In the genomic region with DNA sequence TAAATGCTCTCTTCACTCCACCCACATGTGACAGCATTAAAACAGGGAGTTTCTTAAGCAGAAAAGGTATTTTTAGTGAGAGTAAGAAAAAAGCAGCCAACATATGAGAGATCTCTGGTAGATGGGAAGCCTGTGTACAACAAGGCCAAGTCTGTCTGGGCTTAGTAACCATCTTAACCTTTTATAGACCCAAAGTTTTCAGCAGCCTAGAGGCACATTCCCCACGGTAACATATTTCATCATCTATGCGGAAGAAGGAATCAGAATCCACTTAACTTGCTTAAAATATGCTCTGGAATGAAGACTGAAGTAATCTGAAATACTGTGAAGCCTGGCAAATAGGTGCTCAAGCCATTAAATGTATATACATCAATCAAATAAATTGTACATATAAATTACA, we compare ENCODE assay signal across 26 cellular contexts.
"Had no signal": no experiment of that assay in that cellular context is flagged by ENCODE, and none has a peak within 500 bp of the region (broad histone marks: within the 10 kb centered on the region; RNA-seq: fewer than 3 reads in every experiment).

No MANE protein-coding gene starts in this region.

- H3K36me3 Mint-ChIP-seq: activated naive CD4-positive, alpha-beta T cell treated with anti-CD3 and anti-CD28 coated beads, Interleukin-2, amount 10 ng/mL, durations not matched to agents 7 days and 5 days; activated naive CD8-positive, alpha-beta T cell treated with anti-CD3 and anti-CD28 coated beads for 36 hours had no signal

- H3K9me3 Mint-ChIP-seq: activated CD4-positive, alpha-beta memory T cell treated with anti-CD3 and anti-CD28 coated beads, Interleukin-2, amount 10 ng/mL, durations not matched to agents 7 days and 5 days; activated naive CD4-positive, alpha-beta T cell treated with anti-CD3 and anti-CD28 coated beads, Interleukin-2, amount 10 ng/mL, durations not matched to agents 7 days and 5 days; activated naive CD8-positive, alpha-beta T cell treated with anti-CD3 and anti-CD28 coated beads for 36 hours; activated T-cell treated with anti-CD3 and anti-CD28 coated beads, Interleukin-2, amount 50 U/mL, for 72 hours; activated T-helper 2 cell treated with anti-CD3 and anti-CD28 coated beads, Interferon-gamma antibody, Interleukin-2, Interleukin-4, amounts not matched to agents 10 μg/mL and 5 μg/mL and 100 μg/mL, durations not matched to agents 14 hours and 24 hours and 36 hours had no signal

- H3K27me3 Mint-ChIP-seq: activated naive CD4-positive, alpha-beta T cell treated with anti-CD3 and anti-CD28 coated beads, Interleukin-2, amount 10 ng/mL, durations not matched to agents 7 days and 5 days had no signal

- H3K36me3 ChIP-seq: breast epithelium, Peyer's patch, SJCRH30 had no signal

- H3K27me3 ChIP-seq: breast epithelium, Peyer's patch had no signal

- H3K27ac ChIP-seq: breast epithelium, Peyer's patch, RWPE1, SJCRH30, VCaP had no signal

- H3K27ac Mint-ChIP-seq: activated CD4-positive, alpha-beta memory T cell treated with anti-CD3 and anti-CD28 coated beads, Interleukin-2, amount 10 ng/mL, durations not matched to agents 7 days and 5 days; activated naive CD4-positive, alpha-beta T cell treated with anti-CD3 and anti-CD28 coated beads, Interleukin-2, amount 10 ng/mL, durations not matched to agents 7 days and 5 days; activated naive CD8-positive, alpha-beta T cell treated with anti-CD3 and anti-CD28 coated beads for 36 hours; activated T-cell treated with anti-CD3 and anti-CD28 coated beads, Interleukin-2, amount 50 U/mL, for 72 hours; activated T-helper 2 cell treated with anti-CD3 and anti-CD28 coated beads, Interferon-gamma antibody, Interleukin-2, Interleukin-4, amounts not matched to agents 10 μg/mL and 5 μg/mL and 100 μg/mL, durations not matched to agents 14 hours and 24 hours and 36 hours had no signal

- H3K9me3 ChIP-seq: breast epithelium, Peyer's patch, SJCRH30, SK-N-SH had no signal

- H3K4me3 Mint-ChIP-seq: activated CD4-positive, alpha-beta memory T cell treated with anti-CD3 and anti-CD28 coated beads, Interleukin-2, amount 10 ng/mL, durations not matched to agents 7 days and 5 days; activated naive CD4-positive, alpha-beta T cell treated with anti-CD3 and anti-CD28 coated beads, Interleukin-2, amount 10 ng/mL, durations not matched to agents 7 days and 5 days; activated naive CD8-positive, alpha-beta T cell treated with anti-CD3 and anti-CD28 coated beads for 36 hours; activated T-cell treated with anti-CD3 and anti-CD28 coated beads, Interleukin-2, amount 50 U/mL, for 72 hours had no signal

- ATAC-seq: activated T-cell treated with anti-CD3 and anti-CD28 coated beads, Interleukin-2, amount 50 U/mL, for 72 hours had no signal

- DNase-seq: activated CD4-positive, alpha-beta memory T cell treated with anti-CD3 and anti-CD28 coated beads, Interleukin-2, amount 10 ng/mL, durations not matched to agents 7 days and 5 days; activated CD4-positive, alpha-beta T cell treated with anti-CD3 and anti-CD28 coated beads, Interleukin-2, amount 50 U/mL, for 1 hour; activated CD4-positive, CD25-positive, alpha-beta regulatory T cell; activated gamma-delta T cell treated with Interleukin-2 at 50 U/mL for 16 hours; activated naive CD4-positive, alpha-beta T cell treated with anti-CD3 and anti-CD28 coated beads, Interleukin-2, amount 10 ng/mL, durations not matched to agents 7 days and 5 days; activated naive CD8-positive, alpha-beta T cell treated with anti-CD3 and anti-CD28 coated beads for 36 hours; activated T-cell treated with anti-CD3 and anti-CD28 coated beads for 4 hours; activated T-cell treated with anti-CD3 and anti-CD28 coated beads, Interleukin-2, amount 50 U/mL, for 72 hours; anterior cingulate cortex; KG1; NCI-H1048; NCI-H1417; NCI-H2029; NCI-H2107; NCI-H2171 treated with DMSO at 0.1 percent for 48 hours; NCI-H226; NCI-H526; Peyer's patch; Right ventricle myocardium superior; SJCRH30; SK-N-SH; T-helper 1 cell had no signal

- H3K4me1 Mint-ChIP-seq: activated CD4-positive, alpha-beta memory T cell treated with anti-CD3 and anti-CD28 coated beads, Interleukin-2, amount 10 ng/mL, durations not matched to agents 7 days and 5 days; activated naive CD4-positive, alpha-beta T cell treated with anti-CD3 and anti-CD28 coated beads, Interleukin-2, amount 10 ng/mL, durations not matched to agents 7 days and 5 days; activated naive CD8-positive, alpha-beta T cell treated with anti-CD3 and anti-CD28 coated beads for 36 hours had no signal

- H3K4me1 ChIP-seq: breast epithelium, Peyer's patch, SJCRH30 had no signal

- H3K4me3 ChIP-seq: breast epithelium, Peyer's patch, SJCRH30 had no signal
